ENCODE assay signal across 28 cellular contexts in genomic region chr1:223186800-223187199, GRCh38.
"Had no signal": no experiment of that assay in that cellular context is flagged by ENCODE, and none has a peak within 500 bp of the region (broad histone marks: within the 10 kb centered on the region; RNA-seq: fewer than 3 reads in every experiment).

No MANE protein-coding gene starts in this region.

- FAIRE-seq: urothelium cell line had no signal

- H3K27ac ChIP-seq: stomach, suprapubic skin, testis, thoracic aorta, thyroid gland, tibial artery, tibial nerve, transverse colon, upper lobe of left lung, upper lobe of right lung, uterus, vagina had no signal

- H3K9me3 Mint-ChIP-seq: stimulated activated effector memory CD8-positive, alpha-beta T cell treated with anti-CD3 and anti-CD28 coated beads, Interleukin-12 subunit alpha, Interleukin-12 subunit beta, amount 100 ng/mL, for 72 hours; stimulated activated memory B cell treated with anti-CD40 and anti-IgM and Interleukin-4, amounts not matched to agents 10 μg/mL and 1 μg/mL and 100 μg/mL, for 72 hours; stimulated activated naive CD8-positive, alpha-beta T cell treated with anti-CD3 and anti-CD28 coated beads, Interleukin-15, amount 100 ng/mL, for 72 hours; stimulated activated naive CD8-positive, alpha-beta T cell treated with anti-CD3 and anti-CD28 coated beads, Interleukin-15, Interleukin-2, amounts not matched to agents 100 ng/mL and 50 ng/mL, for 24 hours; type B pancreatic cell had no signal

- H3K4me3 ChIP-seq: stomach, suprapubic skin, testis, thoracic aorta, thyroid gland, tibial artery, tibial nerve, transverse colon, upper lobe of left lung, upper lobe of right lung, uterus, vagina had no signal

- H3K27ac Mint-ChIP-seq: stimulated activated effector memory CD8-positive, alpha-beta T cell treated with anti-CD3 and anti-CD28 coated beads, Interleukin-12 subunit alpha, Interleukin-12 subunit beta, amount 100 ng/mL, for 72 hours; stimulated activated memory B cell treated with anti-CD40 and anti-IgM and Interleukin-4, amounts not matched to agents 10 μg/mL and 1 μg/mL and 100 μg/mL, for 72 hours; stimulated activated naive B cell treated with anti-CD40 and anti-IgM and Interleukin-4, amounts not matched to agents 10 μg/mL and 1 μg/mL and 100 μg/mL, for 72 hours; stimulated activated naive CD8-positive, alpha-beta T cell treated with anti-CD3 and anti-CD28 coated beads, Interleukin-15, amount 100 ng/mL, for 72 hours; stimulated activated naive CD8-positive, alpha-beta T cell treated with anti-CD3 and anti-CD28 coated beads, Interleukin-15, Interleukin-2, amounts not matched to agents 100 ng/mL and 50 ng/mL, for 24 hours; type B pancreatic cell had no signal

- H3K36me3 Mint-ChIP-seq: stimulated activated memory B cell treated with anti-CD40 and anti-IgM and Interleukin-4, amounts not matched to agents 10 μg/mL and 1 μg/mL and 100 μg/mL, for 72 hours; stimulated activated naive B cell treated with anti-CD40 and anti-IgM and Interleukin-4, amounts not matched to agents 10 μg/mL and 1 μg/mL and 100 μg/mL, for 72 hours; type B pancreatic cell had no signal

- H3K9me3 ChIP-seq: stomach, suprapubic skin, testis, thoracic aorta, thyroid gland, tibial artery, tibial nerve, transverse colon, upper lobe of left lung, upper lobe of right lung, uterus, vagina had no signal

- H3K4me1 ChIP-seq: stomach, testis, thyroid gland, tibial artery, transverse colon, upper lobe of right lung, uterus, vagina had no signal

- H3K4me3 Mint-ChIP-seq: stimulated activated effector memory CD8-positive, alpha-beta T cell treated with anti-CD3 and anti-CD28 coated beads, Interleukin-12 subunit alpha, Interleukin-12 subunit beta, amount 100 ng/mL, for 72 hours; stimulated activated memory B cell treated with anti-CD40 and anti-IgM and Interleukin-4, amounts not matched to agents 10 μg/mL and 1 μg/mL and 100 μg/mL, for 72 hours; stimulated activated naive B cell treated with anti-CD40 and anti-IgM and Interleukin-4, amounts not matched to agents 10 μg/mL and 1 μg/mL and 100 μg/mL, for 72 hours; stimulated activated naive CD8-positive, alpha-beta T cell treated with anti-CD3 and anti-CD28 coated beads, Interleukin-15, amount 100 ng/mL, for 72 hours; stimulated activated naive CD8-positive, alpha-beta T cell treated with anti-CD3 and anti-CD28 coated beads, Interleukin-15, Interleukin-2, amounts not matched to agents 100 ng/mL and 50 ng/mL, for 24 hours; type B pancreatic cell had no signal

- ATAC-seq: stimulated activated effector memory CD8-positive, alpha-beta T cell treated with anti-CD3 and anti-CD28 coated beads, Interleukin-12 subunit alpha, Interleukin-12 subunit beta, amount 100 ng/mL, for 72 hours; stimulated activated memory B cell treated with anti-CD40 and anti-IgM and Interleukin-4, amounts not matched to agents 10 μg/mL and 1 μg/mL and 100 μg/mL, for 72 hours; stimulated activated naive B cell treated with anti-CD40 and anti-IgM and Interleukin-4, amounts not matched to agents 10 μg/mL and 1 μg/mL and 100 μg/mL, for 72 hours; stimulated activated naive CD8-positive, alpha-beta T cell treated with anti-CD3 and anti-CD28 coated beads, Interleukin-15, amount 100 ng/mL, for 72 hours; stimulated activated naive CD8-positive, alpha-beta T cell treated with anti-CD3 and anti-CD28 coated beads, Interleukin-15, Interleukin-2, amounts not matched to agents 100 U/mL and 50 U/mL, for 24 hours; upper lobe of right lung had no signal

- DNase-seq: stimulated activated CD4-positive, alpha-beta T cell treated with anti-CD3 and anti-CD28 coated beads, Interleukin-2, amount 100 ng/mL, for 48 hours; stimulated activated CD4-positive, alpha-beta T cell treated with anti-CD3 and anti-CD28 coated beads, Interleukin-4, amount 100 ng/mL, for 1 hour; stimulated activated CD4-positive, alpha-beta T cell treated with anti-CD3 and anti-CD28 coated beads, Interleukin-4, amount 100 ng/mL, for 24 hours; stimulated activated CD4-positive, alpha-beta T cell treated with anti-CD3 and anti-CD28 coated beads, Interleukin-4, amount 100 ng/mL, for 4 hours; stimulated activated naive B cell treated with anti-CD40 and anti-IgM and Interleukin-4, amounts not matched to agents 10 μg/mL and 1 μg/mL and 100 μg/mL, for 72 hours; stimulated activated naive CD4-positive, alpha-beta T cell; stimulated activated naive CD4-positive, alpha-beta T cell treated with Interleukin-2 at 50 U/mL for 16 hours; stimulated activated naive CD8-positive, alpha-beta T cell treated with anti-CD3 and anti-CD28 coated beads, Interleukin-15, amount 100 ng/mL, for 72 hours; stimulated activated naive CD8-positive, alpha-beta T cell treated with anti-CD3 and anti-CD28 coated beads, Interleukin-15, Interleukin-2, amounts not matched to agents 100 U/mL and 50 U/mL, for 24 hours; stomach; substantia nigra; testis; thyroid gland; tibial artery; transverse colon; trophoblast cell; upper lobe of left lung; upper lobe of right lung; uterus had no signal

- H3K36me3 ChIP-seq: stomach, suprapubic skin, thoracic aorta, thyroid gland, tibial artery, tibial nerve, transverse colon, upper lobe of left lung, upper lobe of right lung, uterus, vagina had no signal

- H3K27me3 Mint-ChIP-seq: stimulated activated naive CD8-positive, alpha-beta T cell treated with anti-CD3 and anti-CD28 coated beads, Interleukin-15, amount 100 ng/mL, for 72 hours had no signal
